ENCODE assay signal across 8 cellular contexts in the genomic region with DNA sequence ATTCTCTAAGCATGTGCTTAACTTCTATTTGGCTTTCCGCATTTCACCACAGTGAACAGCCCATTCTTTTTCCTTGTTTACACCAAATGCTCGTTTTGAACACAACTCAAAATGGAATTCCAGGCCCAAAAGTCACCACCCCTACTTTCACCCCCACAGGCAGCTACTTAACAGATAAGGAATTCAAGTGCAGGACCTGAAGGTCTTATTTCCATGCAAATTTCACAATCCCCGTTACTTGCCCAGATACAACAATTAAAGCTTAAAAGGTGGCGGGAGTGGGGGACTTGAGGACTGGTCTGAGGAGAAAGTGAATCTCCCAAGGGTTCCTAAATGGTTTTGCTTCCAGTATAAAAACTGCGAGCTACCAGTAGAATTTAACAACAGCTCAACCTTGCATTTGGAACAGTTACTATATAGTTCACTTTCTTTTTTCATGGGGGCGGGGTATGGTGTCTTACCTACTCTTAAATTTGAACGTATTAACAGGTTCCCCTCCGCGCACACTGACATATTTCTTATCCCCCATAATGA. TPM values are rescaled to one million over a fixed set of nuclear protein-coding genes. Genes with fewer than 3 reads are reported as not detected.
A peak's percentile ranks its signal among the peaks of the same experiment; 100 is the strongest.
DNase-seq lines count a peak whose midpoint lies in the region; ATAC-seq and TF ChIP-seq lines count a peak whose summit lies in the region.

No MANE protein-coding gene starts in this region.

- H3K27ac ChIP-seq in SU-DHL-6 (ENCODE audit: low read depth, low read length) (no peak overlapping the region), trophoblast cell (ENCODE audit: low read depth, low read length) (no peak overlapping the region)

- H3K4me2 ChIP-seq in SU-DHL-6 (ENCODE audit: low read depth, low read length, poor library complexity, severe bottlenecking) (peak overlapping the region; percentile 52), trophoblast cell (ENCODE audit: low read length) (peak overlapping the region; percentile 76)

- no peak overlapping the region for H4K8ac ChIP-seq in trophoblast cell (ENCODE audit: low read depth, low read length)

- H3K4me3 ChIP-seq in SU-DHL-6 (ENCODE audit: insufficient read depth, low read length, poor library complexity, severe bottlenecking) (peak overlapping the region; percentile 40), fibroblast of pulmonary artery (replicated peaks; ENCODE audit: low read depth, low read length) (no peak overlapping the region), trophoblast cell (ENCODE audit: low read depth, low read length) (no peak overlapping the region)

- H2BK5ac ChIP-seq in trophoblast cell (ENCODE audit: low read depth, low read length, poor library complexity): no peak overlapping the region

- H3K9me2 ChIP-seq in SU-DHL-6 (replicated peaks; ENCODE audit: insufficient read depth, low read length): no peaks in the 10 kb centered on the region

- H4K91ac ChIP-seq in trophoblast cell (ENCODE audit: low read depth, low read length): no peak overlapping the region

- peak; percentile 17 for DNase-seq in fibroblast of pulmonary artery (ENCODE audit: low read depth)
- peak; percentile 1 to 37 for DNase-seq in trophoblast cell
- DNase-seq in HK-2 (ENCODE audit: unreplicated experiment): no peak
- DNase-seq in NOMO-1 treated with dmso at 0.1 percent for 144 hours (lab: John Stamatoyannopoulos, UW; ENCODE audit: unreplicated experiment): no peak

- H3K79me1 ChIP-seq in trophoblast cell (ENCODE audit: low read length): no peaks in the 10 kb centered on the region

- H3K9ac ChIP-seq in ES-I3 (ENCODE audit: low read depth, low read length): peak overlapping the region; percentile 82
- H3K9ac ChIP-seq in SU-DHL-6 (ENCODE audit: low read length): peak overlapping the region; percentile 26; the same call in 1 of the 2 replicates
- no peak overlapping the region for H3K9ac ChIP-seq in trophoblast cell (ENCODE audit: low read length)

- no peak overlapping the region for H2BK12ac ChIP-seq in trophoblast cell (ENCODE audit: low read length)

- no peak overlapping the region for H3K18ac ChIP-seq in trophoblast cell (ENCODE audit: low read length)

- H4K12ac ChIP-seq in trophoblast cell (ENCODE audit: low read depth, low read length): no peak overlapping the region

- peaks cover 8% of the 10 kb centered on the region for H3K4me1 ChIP-seq in ES-I3 (ENCODE audit: insufficient read depth, low read length)
- peaks cover 9 to 11% of the 10 kb centered on the region in 2 experiments for H3K4me1 ChIP-seq in trophoblast cell (ENCODE audit: control insufficient read depth in 1 of 2, insufficient read depth in 2 of 2, low read length in 2 of 2)

- no peak overlapping the region for H3K23ac ChIP-seq in trophoblast cell (ENCODE audit: low read length)

- no peak overlapping the region for H2BK120ac ChIP-seq in trophoblast cell (ENCODE audit: insufficient read depth, low read length, poor library complexity)

- TF ChIP-seq CTCF in SU-DHL-6 (IDR thresholded peaks at IDR 0.05; ENCODE audit: insufficient read depth, low read length, poor library complexity, severe bottlenecking) (no peak), fibroblast of pulmonary artery (IDR thresholded peaks at IDR 0.05; ENCODE audit: low read length, missing control alignments) (no peak)

- H3K9me3 ChIP-seq in ES-I3 (ENCODE audit: control insufficient read depth, insufficient read depth, low read length) (no peaks in the 10 kb centered on the region), SU-DHL-6 (ENCODE audit: insufficient read depth, low read length) (no peaks in the 10 kb centered on the region), trophoblast cell (ENCODE audit: insufficient read depth, low read depth, low read length) (peaks cover 6% of the 10 kb centered on the region)

- H3F3A ChIP-seq in SU-DHL-6 (ENCODE audit: insufficient read depth): no peaks in the 10 kb centered on the region

- H3K14ac ChIP-seq in trophoblast cell (ENCODE audit: low read length): no peak overlapping the region

- no peak for ATAC-seq in GM21825 (IDR thresholded peaks at IDR 0.05; ENCODE audit: unreplicated experiment)
- no peak for ATAC-seq in HG02852 (IDR thresholded peaks at IDR 0.05; ENCODE audit: unreplicated experiment)

- H3K27me3 ChIP-seq in SU-DHL-6 (ENCODE audit: low read length) (no peaks in the 10 kb centered on the region), trophoblast cell (ENCODE audit: insufficient read depth, low read length) (peaks cover 31% of the 10 kb centered on the region)

- H3K36me3 ChIP-seq in ES-I3 (ENCODE audit: insufficient read depth, low read length): no peaks in the 10 kb centered on the region
- H3K36me3 ChIP-seq in SU-DHL-6 (ENCODE audit: low read length): no peaks in the 10 kb centered on the region
- no peaks in the 10 kb centered on the region for H3K36me3 ChIP-seq in trophoblast cell (ENCODE audit: control insufficient read depth in 1 of 2, insufficient read depth in 2 of 2, low read length in 2 of 2)

- no peak overlapping the region for H2AK5ac ChIP-seq in trophoblast cell (ENCODE audit: low read length)

- H2AFZ ChIP-seq in SU-DHL-6 (ENCODE audit: low read depth, low read length, severe bottlenecking): peak overlapping the region; percentile 59
- H2AFZ ChIP-seq in trophoblast cell (ENCODE audit: insufficient read depth, low read length, poor library complexity): no peak overlapping the region

- H3K79me2 ChIP-seq in SU-DHL-6 (ENCODE audit: insufficient read depth, low read length): no peaks in the 10 kb centered on the region
- no peaks in the 10 kb centered on the region for H3K79me2 ChIP-seq in trophoblast cell (ENCODE audit: control insufficient read depth, insufficient read depth, low read length, poor library complexity)

- no peak overlapping the region for H3K4ac ChIP-seq in trophoblast cell (ENCODE audit: low read depth, low read length)

- no peaks in the 10 kb centered on the region for H4K20me1 ChIP-seq in SU-DHL-6 (ENCODE audit: low read depth, low read length)

- WGBS in trophoblast cell (ENCODE audit: extremely low coverage, insufficient coverage, insufficient read length): no CpG with 5 or more reads among the region's 9 CpGs

RNA-seq across cellular contexts. Expression of a gene that starts 3.7 kb away (rescaled TPM):
- polyA plus RNA-seq in trophoblast cell (2013): 0.01 and 0.06 TPM in 2 replicates

Comparison
In these comparisons a context has a peak if more than half of its experiments do, and no peak if none do; other contexts are left out.
1. DNase-seq: peak in fibroblast of pulmonary artery (single experiment) and trophoblast cell (2 of 2); none in HK-2 (single experiment) and NOMO-1 treated with dmso at 0.1 percent for 144 hours (single experiment).